In the genomic region with DNA sequence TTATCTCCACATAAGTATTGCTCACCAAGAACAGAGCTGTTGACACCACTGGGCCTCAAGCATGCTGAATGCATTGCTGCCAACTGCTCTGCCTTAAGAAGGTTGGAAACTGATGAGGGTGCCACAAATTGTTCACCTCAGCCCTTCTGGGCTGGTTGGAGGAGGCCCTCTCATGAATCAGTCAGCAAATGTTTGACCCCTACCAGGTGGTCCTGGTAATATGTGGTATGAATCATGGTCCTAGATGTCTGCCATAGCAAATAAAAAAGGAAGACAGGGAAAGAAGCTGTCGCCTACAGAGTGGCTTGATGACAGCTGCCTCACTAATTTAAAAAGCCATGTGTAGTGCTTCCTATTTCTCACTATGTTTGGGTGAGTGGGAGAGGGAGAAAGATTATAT, we compare ENCODE assay signal across 28 cellular contexts. TPM values are rescaled to one million over a fixed set of nuclear protein-coding genes. Genes with fewer than 3 reads are reported as not detected.
"Had no signal": no experiment of that assay in that cellular context is flagged by ENCODE, and none has a peak within 500 bp of the region (broad histone marks: within the 10 kb centered on the region; RNA-seq: fewer than 3 reads in every experiment).

No MANE protein-coding gene starts in this region.

- H3K9me3 Mint-ChIP-seq: activated naive CD4-positive, alpha-beta T cell treated with anti-CD3 and anti-CD28 coated beads for 36 hours; activated T-cell treated with anti-CD3 and anti-CD28 coated beads, Interleukin-2, amount 50 U/mL, for 24 hours; activated T-helper 17 cell treated with anti-CD3 and anti-CD28 coated beads, Interleukin-2, amount 50 U/mL, for 72 hours; central memory CD8-positive, alpha-beta T cell; T-helper 1 cell treated with Interleukin-12 subunit alpha and Interleukin-12 subunit beta and Interleukin-4 antibody, amounts not matched to agents 30 μg/mL and 1 μg/mL, for 36 hours; WTC11 had no signal

- H3K4me3 ChIP-seq: body of pancreas had no signal

- H3K27ac ChIP-seq: body of pancreas, RWPE1 had no signal

- H3K4me3 Mint-ChIP-seq: activated CD8-positive, alpha-beta memory T cell treated with anti-CD3 and anti-CD28 coated beads, Interleukin-2, amount 10 ng/mL, durations not matched to agents 7 days and 5 days; activated naive CD4-positive, alpha-beta T cell treated with anti-CD3 and anti-CD28 coated beads for 36 hours; activated naive CD8-positive, alpha-beta T cell; activated T-cell treated with anti-CD3 and anti-CD28 coated beads, Interleukin-2, amount 50 U/mL, for 24 hours; activated T-helper 17 cell treated with anti-CD3 and anti-CD28 coated beads, Interleukin-2, amount 50 U/mL, for 72 hours; central memory CD8-positive, alpha-beta T cell; T-helper 1 cell treated with Interleukin-12 subunit alpha and Interleukin-12 subunit beta and Interleukin-4 antibody, amounts not matched to agents 30 μg/mL and 1 μg/mL, for 36 hours; WTC11 had no signal

- H3K27ac Mint-ChIP-seq: activated CD8-positive, alpha-beta memory T cell treated with anti-CD3 and anti-CD28 coated beads, Interleukin-2, amount 10 ng/mL, durations not matched to agents 7 days and 5 days; activated naive CD4-positive, alpha-beta T cell treated with anti-CD3 and anti-CD28 coated beads for 36 hours; activated naive CD8-positive, alpha-beta T cell; activated T-cell treated with anti-CD3 and anti-CD28 coated beads, Interleukin-2, amount 50 U/mL, for 24 hours; activated T-helper 17 cell treated with anti-CD3 and anti-CD28 coated beads, Interleukin-2, amount 50 U/mL, for 72 hours; T-helper 1 cell treated with Interleukin-12 subunit alpha and Interleukin-12 subunit beta and Interleukin-4 antibody, amounts not matched to agents 30 μg/mL and 1 μg/mL, for 36 hours had no signal

- H3K4me1 Mint-ChIP-seq: activated CD8-positive, alpha-beta memory T cell treated with anti-CD3 and anti-CD28 coated beads, Interleukin-2, amount 10 ng/mL, durations not matched to agents 7 days and 5 days; activated T-helper 17 cell treated with anti-CD3 and anti-CD28 coated beads, Interleukin-2, amount 50 U/mL, for 72 hours; central memory CD8-positive, alpha-beta T cell; WTC11 had no signal

- ATAC-seq: activated CD8-positive, alpha-beta memory T cell treated with anti-CD3 and anti-CD28 coated beads, Interleukin-2, amount 10 ng/mL, durations not matched to agents 7 days and 5 days; activated T-helper 17 cell treated with anti-CD3 and anti-CD28 coated beads, Interleukin-2, amount 50 U/mL, for 72 hours; body of pancreas; Panc1; WTC11 had no signal

- H3K36me3 Mint-ChIP-seq: activated CD8-positive, alpha-beta memory T cell treated with anti-CD3 and anti-CD28 coated beads, Interleukin-2, amount 10 ng/mL, durations not matched to agents 7 days and 5 days; activated naive CD8-positive, alpha-beta T cell had no signal

- H3K4me1 ChIP-seq: body of pancreas had no signal

- H3K27me3 ChIP-seq: body of pancreas had no signal

- H3K27me3 Mint-ChIP-seq: activated naive CD8-positive, alpha-beta T cell; activated T-cell treated with anti-CD3 and anti-CD28 coated beads, Interleukin-2, amount 50 U/mL, for 24 hours had no signal

- DNase-seq: activated CD4-positive, alpha-beta T cell treated with anti-CD3 and anti-CD28 coated beads for 48 hours; activated CD4-positive, alpha-beta T cell treated with anti-CD3 and anti-CD28 coated beads, Interleukin-2, amount 50 U/mL, for 4 hours; activated CD4-positive, CD25-positive, alpha-beta regulatory T cell treated with anti-CD3 and anti-CD28 coated beads, Interleukin-2, amount 50 U/mL, for 72 hours; activated CD8-positive, alpha-beta memory T cell treated with anti-CD3 and anti-CD28 coated beads, Interleukin-2, amount 10 ng/mL, durations not matched to agents 7 days and 5 days; activated gamma-delta T cell; activated naive CD4-positive, alpha-beta T cell treated with anti-CD3 and anti-CD28 coated beads for 36 hours; activated T-cell treated with anti-CD3 and anti-CD28 coated beads, Interleukin-2, amount 50 U/mL, for 24 hours; body of pancreas; Karpas-422; MV-4-11; NCI-H1092 treated with DMSO at 0.1 percent for 48 hours; NCI-H1417 treated with DMSO at 0.1 percent for 48 hours; NCI-H1694 treated with DMSO at 0.1 percent for 48 hours; NCI-H2029 treated with DMSO at 0.1 percent for 48 hours; NCI-H345; NCI-H510A; NCI-H526 treated with DMSO at 0.1 percent for 48 hours; NK-92 treated with Interleukin-12 subunit alpha and Interleukin-12 subunit beta, amount 100 ng/mL, for 24 hours; OCI-M1; SHP77 had no signal

- H3K9me3 ChIP-seq: body of pancreas had no signal

RNA-seq across cellular contexts. Expression of a gene that starts 12.2 kb away (rescaled TPM):
- total RNA-seq: activated CD8-positive, alpha-beta memory T cell treated with anti-CD3 and anti-CD28 coated beads, Interleukin-2, amount 10 ng/mL, durations not matched to agents 7 days and 5 days; activated naive CD4-positive, alpha-beta T cell treated with anti-CD3 and anti-CD28 coated beads for 36 hours; activated T-helper 17 cell treated with anti-CD3 and anti-CD28 coated beads, Interleukin-2, amount 50 U/mL, for 72 hours; body of pancreas; WTC11 had no signal

RNA-seq across cellular contexts. Expression of a gene that starts 17.0 kb away (rescaled TPM):
- total RNA-seq: activated CD8-positive, alpha-beta memory T cell treated with anti-CD3 and anti-CD28 coated beads, Interleukin-2, amount 10 ng/mL, durations not matched to agents 7 days and 5 days; activated T-helper 17 cell treated with anti-CD3 and anti-CD28 coated beads, Interleukin-2, amount 50 U/mL, for 72 hours had no signal

RNA-seq across cellular contexts. Expression of a gene that starts 47.4 kb away (rescaled TPM):
- total RNA-seq: activated CD8-positive, alpha-beta memory T cell treated with anti-CD3 and anti-CD28 coated beads, Interleukin-2, amount 10 ng/mL, durations not matched to agents 7 days and 5 days; activated naive CD4-positive, alpha-beta T cell treated with anti-CD3 and anti-CD28 coated beads for 36 hours; activated T-helper 17 cell treated with anti-CD3 and anti-CD28 coated beads, Interleukin-2, amount 50 U/mL, for 72 hours; body of pancreas; SK-MEL-5; WTC11 had no signal
